Comparison of ENCODE assay signal across 11 cellular contexts in genomic region chr6:1329708-1330107, GRCh38. TPM values are rescaled to one million over a fixed set of nuclear protein-coding genes. Genes with fewer than 3 reads are reported as not detected.
"Had no signal": no experiment of that assay in that cellular context is flagged by ENCODE, and none has a peak within 500 bp of the region (broad histone marks: within the 10 kb centered on the region; RNA-seq: fewer than 3 reads in every experiment).

No MANE protein-coding gene starts in this region.

- FAIRE-seq: HepG2, HTR-8/SVneo, K562 had no signal

- H3K27ac Mint-ChIP-seq: IgD-negative memory B cell had no signal

- H3K4me3 ChIP-seq: K562 had no signal

- H3K4me3 Mint-ChIP-seq: IgD-negative memory B cell had no signal

- DNase-seq: IMR-90, KBM-7, KG1 had no signal

- H3K36me3 Mint-ChIP-seq: IgD-negative memory B cell had no signal

- H3K27ac ChIP-seq: HL-60, KMS-11 had no signal

- ATAC-seq: HepG2, K562 had no signal

- H3K4me1 Mint-ChIP-seq: IgD-negative memory B cell had no signal

RNA-seq across cellular contexts. Expression of gene FOXQ1, which starts 17.8 kb away (rescaled TPM):
- total RNA-seq: HT1080, IMR-90, K562 had no signal
- polyA plus RNA-seq: IgD-negative memory B cell, IMR-90, K562 had no signal

RNA-seq across cellular contexts. Expression of gene FOXF2, which starts 59.7 kb away (rescaled TPM):
- total RNA-seq: HepG2, HT-29, K562 had no signal
- polyA plus RNA-seq: HepG2, IgD-negative memory B cell, K562 had no signal
